ENCODE assay signal across 2 cellular contexts in genomic region chr17:81863123-81863675, GRCh38.
TF ChIP-seq lines count a peak whose summit lies in the region.

No MANE protein-coding gene starts in this region.

TF ChIP-seq in GM12891, 5 proteins besides CTCF, POLR2A, EP300 and RAD21:
- TF ChIP-seq POU2F2 (IDR thresholded peaks at IDR 0.05; ENCODE audit: low read depth, low read length) (no peak), POLR2AphosphoS5 (IDR thresholded peaks at IDR 0.05; ENCODE audit: low read depth, low read length) (peak; percentile 39; the same call in 1 of the 2 replicates)
TF ChIP-seq in GM12891: peak in this region for 1.

TF ChIP-seq in HepG2, 621 proteins besides CTCF, POLR2A, EP300 and RAD21 (continues in another document):
- TF ChIP-seq, protein P1, sequence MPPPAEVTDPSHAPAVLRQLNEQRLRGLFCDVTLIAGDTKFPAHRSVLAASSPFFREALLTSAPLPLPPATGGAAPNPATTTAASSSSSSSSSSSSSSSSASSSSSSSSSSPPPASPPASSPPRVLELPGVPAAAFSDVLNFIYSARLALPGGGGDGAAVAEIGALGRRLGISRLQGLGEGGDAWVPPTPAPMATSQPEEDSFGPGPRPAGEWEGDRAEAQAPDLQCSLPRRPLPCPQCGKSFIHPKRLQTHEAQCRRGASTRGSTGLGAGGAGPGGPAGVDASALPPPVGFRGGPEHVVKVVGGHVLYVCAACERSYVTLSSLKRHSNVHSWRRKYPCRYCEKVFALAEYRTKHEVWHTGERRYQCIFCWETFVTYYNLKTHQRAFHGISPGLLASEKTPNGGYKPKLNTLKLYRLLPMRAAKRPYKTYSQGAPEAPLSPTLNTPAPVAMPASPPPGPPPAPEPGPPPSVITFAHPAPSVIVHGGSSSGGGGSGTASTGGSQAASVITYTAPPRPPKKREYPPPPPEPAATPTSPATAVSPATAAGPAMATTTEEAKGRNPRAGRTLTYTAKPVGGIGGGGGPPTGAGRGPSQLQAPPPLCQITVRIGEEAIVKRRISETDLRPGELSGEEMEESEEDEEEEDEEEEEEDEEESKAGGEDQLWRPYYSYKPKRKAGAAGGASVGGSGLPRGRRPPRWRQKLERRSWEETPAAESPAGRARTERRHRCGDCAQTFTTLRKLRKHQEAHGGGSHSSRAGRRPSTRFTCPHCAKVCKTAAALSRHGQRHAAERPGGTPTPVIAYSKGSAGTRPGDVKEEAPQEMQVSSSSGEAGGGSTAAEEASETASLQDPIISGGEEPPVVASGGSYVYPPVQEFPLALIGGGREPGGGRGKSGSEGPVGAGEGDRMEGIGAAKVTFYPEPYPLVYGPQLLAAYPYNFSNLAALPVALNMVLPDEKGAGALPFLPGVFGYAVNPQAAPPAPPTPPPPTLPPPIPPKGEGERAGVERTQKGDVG (CRISPR knock-in tag; IDR thresholded peaks at IDR 0.05; ENCODE audit: borderline replicate concordance), result 0 out of 2 replicates have a peak, but pooled peaks have one; percentile 86
- TF ChIP-seq BORCS8-MEF2B (CRISPR knock-in tag; IDR thresholded peaks at IDR 0.05) (0 out of 2 replicates have a peak, but pooled peaks have one; percentile 69), HNF4A (CRISPR knock-in tag; IDR thresholded peaks at IDR 0.05) (peak; percentile 61), SSRP1 (CRISPR knock-in tag; IDR thresholded peaks at IDR 0.05) (peak; percentile 24; the same call in 1 of the 2 replicates), ZNF430 (CRISPR knock-in tag; IDR thresholded peaks at IDR 0.05) (0 out of 2 replicates have a peak, but pooled peaks have one; percentile 43), SP5 (CRISPR knock-in tag; IDR thresholded peaks at IDR 0.05; ENCODE audit: borderline replicate concordance, low read depth) (no peak), ZNF782 (CRISPR knock-in tag; IDR thresholded peaks at IDR 0.05; ENCODE audit: borderline replicate concordance) (no peak), ZZZ3 (CRISPR knock-in tag; IDR thresholded peaks at IDR 0.05; ENCODE audit: borderline replicate concordance) (peak; percentile 38; the same call in 1 of the 2 replicates), HES4 (CRISPR knock-in tag; IDR thresholded peaks at IDR 0.05; ENCODE audit: borderline replicate concordance) (0 out of 2 replicates have a peak, but pooled peaks have one; percentile 36), ZNF318 (CRISPR knock-in tag; IDR thresholded peaks at IDR 0.05) (0 out of 2 replicates have a peak, but pooled peaks have one; percentile 52), TARDBP (CRISPR knock-in tag; IDR thresholded peaks at IDR 0.05) (no peak), POLR2AphosphoS2 (IDR thresholded peaks at IDR 0.05; ENCODE audit: low read depth, low read length) (0 out of 2 replicates have a peak, but pooled peaks have one; percentile 3), GTF3A (CRISPR knock-in tag; conservative IDR thresholded peaks at IDR 0.05) (0 out of 2 replicates have a peak, but pooled peaks have one; percentile 78), SMAD1 (CRISPR knock-in tag; IDR thresholded peaks at IDR 0.05; ENCODE audit: borderline replicate concordance, low read depth) (0 out of 2 replicates have a peak, but pooled peaks have one; percentile 65), NR2F6 (IDR thresholded peaks at IDR 0.05) (no peak), NR2F6 (CRISPR knock-in tag; IDR thresholded peaks at IDR 0.05) (0 out of 2 replicates have a peak, but pooled peaks have one; percentile 5), ZNF605 (CRISPR knock-in tag; IDR thresholded peaks at IDR 0.05) (peak; percentile 39; the same call in 1 of the 2 replicates), ZSCAN21 (CRISPR knock-in tag; IDR thresholded peaks at IDR 0.05; ENCODE audit: borderline replicate concordance) (no peak), HIVEP1 (CRISPR knock-in tag; IDR thresholded peaks at IDR 0.05) (0 out of 2 replicates have a peak, but pooled peaks have one; percentile 42)
- TF ChIP-seq, protein P2, sequence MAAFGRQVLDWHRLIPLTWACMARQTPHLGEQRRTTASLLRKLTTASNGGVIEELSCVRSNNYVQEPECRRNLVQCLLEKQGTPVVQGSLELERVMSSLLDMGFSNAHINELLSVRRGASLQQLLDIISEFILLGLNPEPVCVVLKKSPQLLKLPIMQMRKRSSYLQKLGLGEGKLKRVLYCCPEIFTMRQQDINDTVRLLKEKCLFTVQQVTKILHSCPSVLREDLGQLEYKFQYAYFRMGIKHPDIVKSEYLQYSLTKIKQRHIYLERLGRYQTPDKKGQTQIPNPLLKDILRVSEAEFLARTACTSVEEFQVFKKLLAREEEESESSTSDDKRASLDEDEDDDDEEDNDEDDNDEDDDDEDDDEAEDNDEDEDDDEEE (CRISPR knock-in tag; IDR thresholded peaks at IDR 0.05), result peak; percentile 55; the same call in 1 of the 2 replicates
- TF ChIP-seq, protein P3, sequence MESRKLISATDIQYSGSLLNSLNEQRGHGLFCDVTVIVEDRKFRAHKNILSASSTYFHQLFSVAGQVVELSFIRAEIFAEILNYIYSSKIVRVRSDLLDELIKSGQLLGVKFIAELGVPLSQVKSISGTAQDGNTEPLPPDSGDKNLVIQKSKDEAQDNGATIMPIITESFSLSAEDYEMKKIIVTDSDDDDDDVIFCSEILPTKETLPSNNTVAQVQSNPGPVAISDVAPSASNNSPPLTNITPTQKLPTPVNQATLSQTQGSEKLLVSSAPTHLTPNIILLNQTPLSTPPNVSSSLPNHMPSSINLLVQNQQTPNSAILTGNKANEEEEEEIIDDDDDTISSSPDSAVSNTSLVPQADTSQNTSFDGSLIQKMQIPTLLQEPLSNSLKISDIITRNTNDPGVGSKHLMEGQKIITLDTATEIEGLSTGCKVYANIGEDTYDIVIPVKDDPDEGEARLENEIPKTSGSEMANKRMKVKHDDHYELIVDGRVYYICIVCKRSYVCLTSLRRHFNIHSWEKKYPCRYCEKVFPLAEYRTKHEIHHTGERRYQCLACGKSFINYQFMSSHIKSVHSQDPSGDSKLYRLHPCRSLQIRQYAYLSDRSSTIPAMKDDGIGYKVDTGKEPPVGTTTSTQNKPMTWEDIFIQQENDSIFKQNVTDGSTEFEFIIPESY (CRISPR knock-in tag; IDR thresholded peaks at IDR 0.05), result peak; percentile 84
- TF ChIP-seq, protein P4, sequence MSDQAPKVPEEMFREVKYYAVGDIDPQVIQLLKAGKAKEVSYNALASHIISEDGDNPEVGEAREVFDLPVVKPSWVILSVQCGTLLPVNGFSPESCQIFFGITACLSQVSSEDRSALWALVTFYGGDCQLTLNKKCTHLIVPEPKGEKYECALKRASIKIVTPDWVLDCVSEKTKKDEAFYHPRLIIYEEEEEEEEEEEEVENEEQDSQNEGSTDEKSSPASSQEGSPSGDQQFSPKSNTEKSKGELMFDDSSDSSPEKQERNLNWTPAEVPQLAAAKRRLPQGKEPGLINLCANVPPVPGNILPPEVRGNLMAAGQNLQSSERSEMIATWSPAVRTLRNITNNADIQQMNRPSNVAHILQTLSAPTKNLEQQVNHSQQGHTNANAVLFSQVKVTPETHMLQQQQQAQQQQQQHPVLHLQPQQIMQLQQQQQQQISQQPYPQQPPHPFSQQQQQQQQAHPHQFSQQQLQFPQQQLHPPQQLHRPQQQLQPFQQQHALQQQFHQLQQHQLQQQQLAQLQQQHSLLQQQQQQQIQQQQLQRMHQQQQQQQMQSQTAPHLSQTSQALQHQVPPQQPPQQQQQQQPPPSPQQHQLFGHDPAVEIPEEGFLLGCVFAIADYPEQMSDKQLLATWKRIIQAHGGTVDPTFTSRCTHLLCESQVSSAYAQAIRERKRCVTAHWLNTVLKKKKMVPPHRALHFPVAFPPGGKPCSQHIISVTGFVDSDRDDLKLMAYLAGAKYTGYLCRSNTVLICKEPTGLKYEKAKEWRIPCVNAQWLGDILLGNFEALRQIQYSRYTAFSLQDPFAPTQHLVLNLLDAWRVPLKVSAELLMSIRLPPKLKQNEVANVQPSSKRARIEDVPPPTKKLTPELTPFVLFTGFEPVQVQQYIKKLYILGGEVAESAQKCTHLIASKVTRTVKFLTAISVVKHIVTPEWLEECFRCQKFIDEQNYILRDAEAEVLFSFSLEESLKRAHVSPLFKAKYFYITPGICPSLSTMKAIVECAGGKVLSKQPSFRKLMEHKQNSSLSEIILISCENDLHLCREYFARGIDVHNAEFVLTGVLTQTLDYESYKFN (CRISPR knock-in tag; conservative IDR thresholded peaks at IDR 0.05), result peak; percentile 44
- TF ChIP-seq, protein P5, sequence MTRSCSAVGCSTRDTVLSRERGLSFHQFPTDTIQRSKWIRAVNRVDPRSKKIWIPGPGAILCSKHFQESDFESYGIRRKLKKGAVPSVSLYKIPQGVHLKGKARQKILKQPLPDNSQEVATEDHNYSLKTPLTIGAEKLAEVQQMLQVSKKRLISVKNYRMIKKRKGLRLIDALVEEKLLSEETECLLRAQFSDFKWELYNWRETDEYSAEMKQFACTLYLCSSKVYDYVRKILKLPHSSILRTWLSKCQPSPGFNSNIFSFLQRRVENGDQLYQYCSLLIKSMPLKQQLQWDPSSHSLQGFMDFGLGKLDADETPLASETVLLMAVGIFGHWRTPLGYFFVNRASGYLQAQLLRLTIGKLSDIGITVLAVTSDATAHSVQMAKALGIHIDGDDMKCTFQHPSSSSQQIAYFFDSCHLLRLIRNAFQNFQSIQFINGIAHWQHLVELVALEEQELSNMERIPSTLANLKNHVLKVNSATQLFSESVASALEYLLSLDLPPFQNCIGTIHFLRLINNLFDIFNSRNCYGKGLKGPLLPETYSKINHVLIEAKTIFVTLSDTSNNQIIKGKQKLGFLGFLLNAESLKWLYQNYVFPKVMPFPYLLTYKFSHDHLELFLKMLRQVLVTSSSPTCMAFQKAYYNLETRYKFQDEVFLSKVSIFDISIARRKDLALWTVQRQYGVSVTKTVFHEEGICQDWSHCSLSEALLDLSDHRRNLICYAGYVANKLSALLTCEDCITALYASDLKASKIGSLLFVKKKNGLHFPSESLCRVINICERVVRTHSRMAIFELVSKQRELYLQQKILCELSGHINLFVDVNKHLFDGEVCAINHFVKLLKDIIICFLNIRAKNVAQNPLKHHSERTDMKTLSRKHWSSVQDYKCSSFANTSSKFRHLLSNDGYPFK (CRISPR knock-in tag; IDR thresholded peaks at IDR 0.05; ENCODE audit: borderline replicate concordance), result 0 out of 2 replicates have a peak, but pooled peaks have one; percentile 16
- TF ChIP-seq, protein P6, sequence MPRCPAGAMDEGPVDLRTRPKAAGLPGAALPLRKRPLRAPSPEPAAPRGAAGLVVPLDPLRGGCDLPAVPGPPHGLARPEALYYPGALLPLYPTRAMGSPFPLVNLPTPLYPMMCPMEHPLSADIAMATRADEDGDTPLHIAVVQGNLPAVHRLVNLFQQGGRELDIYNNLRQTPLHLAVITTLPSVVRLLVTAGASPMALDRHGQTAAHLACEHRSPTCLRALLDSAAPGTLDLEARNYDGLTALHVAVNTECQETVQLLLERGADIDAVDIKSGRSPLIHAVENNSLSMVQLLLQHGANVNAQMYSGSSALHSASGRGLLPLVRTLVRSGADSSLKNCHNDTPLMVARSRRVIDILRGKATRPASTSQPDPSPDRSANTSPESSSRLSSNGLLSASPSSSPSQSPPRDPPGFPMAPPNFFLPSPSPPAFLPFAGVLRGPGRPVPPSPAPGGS (CRISPR knock-in tag; IDR thresholded peaks at IDR 0.05), result 0 out of 2 replicates have a peak, but pooled peaks have one; percentile 35
